10 cellular contexts compared by ENCODE assay signal in genomic region chr9:76800901-76801300, GRCh38. TPM values are rescaled to one million over a fixed set of nuclear protein-coding genes. Genes with fewer than 3 reads are reported as not detected.
"Had no signal": no experiment of that assay in that cellular context is flagged by ENCODE, and none has a peak within 500 bp of the region (broad histone marks: within the 10 kb centered on the region; RNA-seq: fewer than 3 reads in every experiment).

No MANE protein-coding gene starts in this region.

- H3K36me3 ChIP-seq: HAP-1 had no signal

- DNase-seq: HFFc6, KBM-7 had no signal

- H3K4me1 ChIP-seq: HAP-1 had no signal

- H3K27ac ChIP-seq: HL-60, KMS-11 had no signal

- H3K4me3 ChIP-seq: GM23338, HAP-1 had no signal

- H3K9me3 ChIP-seq: HAP-1 had no signal

RNA-seq across cellular contexts. Expression of gene PCA3, which starts 36.7 kb away (rescaled TPM):
- total RNA-seq: H1, HepG2, HFFc6, HT1080 had no signal
- polyA plus RNA-seq: H1, HepG2, IgD-negative memory B cell had no signal
